ENCODE assay signal across 31 cellular contexts in genomic region chr1:31183126-31183525, GRCh38. TPM values are rescaled to one million over a fixed set of nuclear protein-coding genes. Genes with fewer than 3 reads are reported as not detected.
"Had no signal": no experiment of that assay in that cellular context is flagged by ENCODE, and none has a peak within 500 bp of the region (broad histone marks: within the 10 kb centered on the region; RNA-seq: fewer than 3 reads in every experiment).

No MANE protein-coding gene starts in this region.

- H3K9ac ChIP-seq: neural progenitor cell, SK-N-SH had no signal

- H3K4me3 ChIP-seq: body of pancreas, cardiac muscle cell, colonic mucosa, neural progenitor cell, smooth muscle cell, thyroid gland, upper lobe of left lung had no signal

- H3K27ac Mint-ChIP-seq: activated CD4-positive, alpha-beta memory T cell treated with anti-CD3 and anti-CD28 coated beads, Interleukin-2, amount 10 ng/mL, durations not matched to agents 7 days and 5 days; activated CD4-positive, alpha-beta T cell treated with anti-CD3 and anti-CD28 coated beads, Interleukin-2, amount 10 ng/mL, durations not matched to agents 7 days and 5 days; activated naive CD4-positive, alpha-beta T cell treated with anti-CD3 and anti-CD28 coated beads, Interleukin-2, amount 50 U/mL, for 24 hours; activated T-helper 2 cell treated with anti-CD3 and anti-CD28 coated beads, Interferon-gamma antibody, Interleukin-2, Interleukin-4, amounts not matched to agents 10 μg/mL and 5 μg/mL and 100 μg/mL, durations not matched to agents 14 hours and 24 hours and 36 hours; natural killer cell; neural progenitor cell; stimulated activated naive B cell treated with anti-CD40 and anti-IgM and Interleukin-4, amounts not matched to agents 10 μg/mL and 1 μg/mL and 100 μg/mL, for 72 hours; T-helper 1 cell treated with Interleukin-12 subunit alpha and Interleukin-12 subunit beta and Interleukin-4 antibody, amounts not matched to agents 30 μg/mL and 1 μg/mL, for 36 hours; WTC11 had no signal

- H3K4me1 ChIP-seq: colonic mucosa, neural progenitor cell, parathyroid adenoma had no signal

- DNase-seq: activated CD4-positive, alpha-beta memory T cell treated with anti-CD3 and anti-CD28 coated beads, Interleukin-2, amount 10 ng/mL, durations not matched to agents 7 days and 5 days; activated CD4-positive, alpha-beta T cell treated with anti-CD3 and anti-CD28 coated beads for 1 hour; activated CD4-positive, alpha-beta T cell treated with anti-CD3 and anti-CD28 coated beads, Interleukin-2, amount 10 ng/mL, durations not matched to agents 7 days and 5 days; activated T-cell treated with anti-CD3 and anti-CD28 coated beads, Interleukin-2, amount 50 U/mL, for 4 hours; aorta; cerebellar nuclear complex; colonic mucosa; effector CD8-positive, alpha-beta T cell; left colon; natural killer cell; SK-N-SH; stomach; T-helper 9 cell; thyroid gland; upper lobe of left lung had no signal

- H3K36me3 Mint-ChIP-seq: activated naive CD4-positive, alpha-beta T cell treated with anti-CD3 and anti-CD28 coated beads, Interleukin-2, amount 50 U/mL, for 24 hours; natural killer cell; stimulated activated naive B cell treated with anti-CD40 and anti-IgM and Interleukin-4, amounts not matched to agents 10 μg/mL and 1 μg/mL and 100 μg/mL, for 72 hours had no signal

- H3K9me3 ChIP-seq: body of pancreas, colonic mucosa, right atrium auricular region, SK-N-SH, stomach, thyroid gland, upper lobe of left lung had no signal

- H3K27me3 ChIP-seq: colonic mucosa, neural progenitor cell, right atrium auricular region, thyroid gland had no signal

- FAIRE-seq: frontal cortex had no signal

- H3K4me3 Mint-ChIP-seq: activated CD4-positive, alpha-beta memory T cell treated with anti-CD3 and anti-CD28 coated beads, Interleukin-2, amount 10 ng/mL, durations not matched to agents 7 days and 5 days; activated CD4-positive, alpha-beta T cell treated with anti-CD3 and anti-CD28 coated beads, Interleukin-2, amount 10 ng/mL, durations not matched to agents 7 days and 5 days; activated naive CD4-positive, alpha-beta T cell treated with anti-CD3 and anti-CD28 coated beads, Interleukin-2, amount 50 U/mL, for 24 hours; activated T-cell treated with anti-CD3 and anti-CD28 coated beads, Interleukin-2, amount 50 U/mL, for 4 hours; natural killer cell; stimulated activated naive B cell treated with anti-CD40 and anti-IgM and Interleukin-4, amounts not matched to agents 10 μg/mL and 1 μg/mL and 100 μg/mL, for 72 hours; T-helper 1 cell treated with Interleukin-12 subunit alpha and Interleukin-12 subunit beta and Interleukin-4 antibody, amounts not matched to agents 30 μg/mL and 1 μg/mL, for 36 hours; WTC11 had no signal

- H3K27ac ChIP-seq: body of pancreas, cardiac muscle cell, colonic mucosa, neural progenitor cell, right atrium auricular region, stomach, thyroid gland, upper lobe of left lung had no signal

- H3K9me3 Mint-ChIP-seq: activated CD4-positive, alpha-beta memory T cell treated with anti-CD3 and anti-CD28 coated beads, Interleukin-2, amount 10 ng/mL, durations not matched to agents 7 days and 5 days; activated CD4-positive, alpha-beta T cell treated with anti-CD3 and anti-CD28 coated beads, Interleukin-2, amount 10 ng/mL, durations not matched to agents 7 days and 5 days; activated naive CD4-positive, alpha-beta T cell treated with anti-CD3 and anti-CD28 coated beads, Interleukin-2, amount 50 U/mL, for 24 hours; activated T-cell treated with anti-CD3 and anti-CD28 coated beads, Interleukin-2, amount 50 U/mL, for 4 hours; activated T-helper 2 cell treated with anti-CD3 and anti-CD28 coated beads, Interferon-gamma antibody, Interleukin-2, Interleukin-4, amounts not matched to agents 10 μg/mL and 5 μg/mL and 100 μg/mL, durations not matched to agents 14 hours and 24 hours and 36 hours; natural killer cell; neural progenitor cell; stimulated activated naive B cell treated with anti-CD40 and anti-IgM and Interleukin-4, amounts not matched to agents 10 μg/mL and 1 μg/mL and 100 μg/mL, for 72 hours; T-helper 1 cell treated with Interleukin-12 subunit alpha and Interleukin-12 subunit beta and Interleukin-4 antibody, amounts not matched to agents 30 μg/mL and 1 μg/mL, for 36 hours; WTC11 had no signal

- H3K36me3 ChIP-seq: cardiac muscle cell, colonic mucosa, neural progenitor cell, right atrium auricular region, stomach, thyroid gland, upper lobe of left lung had no signal

RNA-seq across cellular contexts. Expression of gene NKAIN1, which starts 56.6 kb away (rescaled TPM):
- total RNA-seq: activated CD4-positive, alpha-beta memory T cell treated with anti-CD3 and anti-CD28 coated beads, Interleukin-2, amount 10 ng/mL, durations not matched to agents 7 days and 5 days; activated T-helper 2 cell treated with anti-CD3 and anti-CD28 coated beads, Interferon-gamma antibody, Interleukin-2, Interleukin-4, amounts not matched to agents 10 μg/mL and 5 μg/mL and 100 μg/mL, durations not matched to agents 14 hours and 24 hours and 36 hours; body of pancreas; dermis microvascular lymphatic vessel endothelial cell; liver; natural killer cell; pulmonary artery endothelial cell; right atrium auricular region; smooth muscle cell; stomach; thyroid gland had no signal
- polyA plus RNA-seq: aorta, keratinocyte, liver had no signal
